Comparison of ENCODE assay signal across 20 cellular contexts in the genomic region with DNA sequence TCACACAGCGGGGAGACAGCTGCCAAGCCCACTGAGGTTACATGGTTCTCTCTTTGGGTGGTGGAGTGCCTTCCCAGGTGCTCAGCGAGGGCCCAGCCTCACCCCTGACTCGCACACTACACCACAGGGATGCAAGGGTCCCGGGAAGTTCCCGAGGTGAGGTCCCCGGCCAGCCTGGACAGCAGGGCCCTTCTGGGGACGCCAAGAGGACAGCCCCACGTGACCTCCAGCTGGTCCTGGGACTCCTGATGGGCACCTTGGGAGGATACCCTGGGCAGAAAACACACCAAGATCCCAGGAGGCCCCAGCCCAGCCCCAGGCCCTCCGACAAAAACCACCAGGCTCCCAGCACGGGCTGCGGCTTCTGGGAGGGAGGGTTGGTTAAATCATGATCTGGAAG. TPM values are rescaled to one million over a fixed set of nuclear protein-coding genes. Genes with fewer than 3 reads are reported as not detected.
DNase-seq lines count a peak whose midpoint lies in the region; ATAC-seq, FAIRE-seq and TF ChIP-seq lines count a peak whose summit lies in the region.
"Had no signal": no experiment of that assay in that cellular context is flagged by ENCODE, and none has a peak within 500 bp of the region (broad histone marks: within the 10 kb centered on the region; RNA-seq: fewer than 3 reads in every experiment).

No MANE protein-coding gene starts in this region.

- H3K27ac ChIP-seq in BLaER1 treated with 17β-estradiol and CSF1 and Interleukin-3, amounts not matched to agents 10 nM and 100 nM, result no peak overlapping the region
- H3K27ac ChIP-seq in angular gyrus (ENCODE audit: low read depth, low read length), result peak overlapping the region; percentile 14
- peak overlapping the region; percentile 63 for H3K27ac ChIP-seq in layer of hippocampus (ENCODE audit: low read depth, low read length)
- peak overlapping the region; percentile 82 to 91 (median 83) for H3K27ac ChIP-seq in tibial nerve
- H3K27ac ChIP-seq: GM23248 had no signal

- TF ChIP-seq CTCF in tibial nerve (IDR thresholded peaks at IDR 0.05), result no peak

- H4K20me1 ChIP-seq in BLaER1 treated with 17β-estradiol and CSF1 and Interleukin-3, amounts not matched to agents 10 nM and 100 nM, result peaks cover 0 to 54% (median 5%) of the 10 kb centered on the region in 11 experiments; a peak in 10 of 22 replicates

- H3K4me3 ChIP-seq in BLaER1 treated with 17β-estradiol and CSF1 and Interleukin-3, amounts not matched to agents 10 nM and 100 nM, result no peak overlapping the region
- no peak overlapping the region for H3K4me3 ChIP-seq in tibial nerve
- H3K4me3 ChIP-seq: GM23248 had no signal

- H3K4me2 ChIP-seq in BLaER1 treated with 17β-estradiol and CSF1 and Interleukin-3, amounts not matched to agents 10 nM and 100 nM, result peak overlapping the region in 8 of 11 experiments; percentile 39 to 74 (median 54); a peak in 14 of 22 replicates

- H3K4me1 ChIP-seq in BLaER1 treated with 17β-estradiol and CSF1 and Interleukin-3, amounts not matched to agents 10 nM and 100 nM, result peaks cover 14 to 34% (median 29%) of the 10 kb centered on the region in 10 experiments; a peak in 19 of 20 replicates
- peaks cover 0 to 96% (median 87%) of the 10 kb centered on the region in 4 donors for H3K4me1 ChIP-seq in tibial nerve

- H3K36me3 Mint-ChIP-seq in activated naive CD8-positive, alpha-beta T cell treated with anti-CD3 and anti-CD28 coated beads, Interleukin-2, amount 50 U/mL, for 24 hours (ENCODE audit: low read depth), result no peaks in the 10 kb centered on the region
- H3K36me3 Mint-ChIP-seq: CD4-positive, alpha-beta memory T cell had no signal

- no peak for ATAC-seq in GM18909 (IDR thresholded peaks at IDR 0.05; ENCODE audit: poor library complexity, unreplicated experiment)
- no peak for ATAC-seq in activated naive CD8-positive, alpha-beta T cell treated with anti-CD3 and anti-CD28 coated beads, Interleukin-2, amount 50 U/mL, for 24 hours
- ATAC-seq: HCT116 had no signal

- TF ChIP-seq EP300 in tibial nerve (IDR thresholded peaks at IDR 0.05), result no peak

- H3K27me3 Mint-ChIP-seq in activated naive CD8-positive, alpha-beta T cell treated with anti-CD3 and anti-CD28 coated beads, Interleukin-2, amount 50 U/mL, for 24 hours, result no peaks in the 10 kb centered on the region
- H3K27me3 Mint-ChIP-seq: CD4-positive, alpha-beta memory T cell had no signal

- no peaks in the 10 kb centered on the region for H3K27me3 ChIP-seq in BLaER1 treated with 17β-estradiol and CSF1 and Interleukin-3, amounts not matched to agents 10 nM and 100 nM
- H3K27me3 ChIP-seq in layer of hippocampus (ENCODE audit: control insufficient read depth, insufficient read depth, low read length), result no peaks in the 10 kb centered on the region
- H3K27me3 ChIP-seq in tibial nerve, result no peaks in the 10 kb centered on the region

- H3K9ac ChIP-seq in BLaER1 treated with 17β-estradiol and CSF1 and Interleukin-3, amounts not matched to agents 10 nM and 100 nM, result peak overlapping the region in 4 of 11 experiments; percentile 9 to 44 (median 34); a peak in 5 of 22 replicates
- H3K9ac ChIP-seq: GM23248 had no signal

- H3K4me3 Mint-ChIP-seq in activated naive CD8-positive, alpha-beta T cell treated with anti-CD3 and anti-CD28 coated beads, Interleukin-2, amount 50 U/mL, for 24 hours, result no peak overlapping the region
- H3K4me3 Mint-ChIP-seq: CD4-positive, alpha-beta memory T cell had no signal

- no peaks in the 10 kb centered on the region for H3K36me3 ChIP-seq in BLaER1 treated with 17β-estradiol and CSF1 and Interleukin-3, amounts not matched to agents 10 nM and 100 nM
- H3K36me3 ChIP-seq in tibial nerve, result peaks cover 0 to 8% (median 0%) of the 10 kb centered on the region in 3 donors

- no peaks in the 10 kb centered on the region for H3K9me3 Mint-ChIP-seq in activated naive CD8-positive, alpha-beta T cell treated with anti-CD3 and anti-CD28 coated beads, Interleukin-2, amount 50 U/mL, for 24 hours
- H3K9me3 Mint-ChIP-seq: CD4-positive, alpha-beta memory T cell had no signal

- DNase-seq in tibial nerve (ENCODE audit: low spot score in 2 of 2) (no peak), NCI-H128 (lab: John Stamatoyannopoulos, UW; ENCODE audit: unreplicated experiment) (no peak), HTR-8/SVneo (ENCODE audit: insufficient read length, low spot score) (no peak)
- DNase-seq in activated naive CD8-positive, alpha-beta T cell treated with anti-CD3 and anti-CD28 coated beads, Interleukin-2, amount 50 U/mL, for 24 hours, result no peak
- DNase-seq: 8988T; AML-193; C1 segment of cervical spinal cord; CD4-positive, alpha-beta memory T cell; DMS79 treated with DMSO at 0.1 percent for 48 hours; EL; GM23248; IMR-90 had no signal

- no peak for TF ChIP-seq POLR2A in tibial nerve (IDR thresholded peaks at IDR 0.05)

- H3K9me3 ChIP-seq in BLaER1 treated with 17β-estradiol and CSF1 and Interleukin-3, amounts not matched to agents 10 nM and 100 nM (replicated peaks in 1 of 11), result no peaks in the 10 kb centered on the region
- no peaks in the 10 kb centered on the region for H3K9me3 ChIP-seq in tibial nerve

- no peak for FAIRE-seq in HTR-8/SVneo (lab: Jason Lieb, UNC)
- FAIRE-seq: G401.6, GM12892, H54 had no signal

- H3K27ac Mint-ChIP-seq in activated naive CD8-positive, alpha-beta T cell treated with anti-CD3 and anti-CD28 coated beads, Interleukin-2, amount 50 U/mL, for 24 hours, result no peak overlapping the region
- H3K27ac Mint-ChIP-seq: CD4-positive, alpha-beta memory T cell had no signal

- WGBS in tibial nerve, 2 donors, result 65 to 80% methylated on average over 7 to 10 of the region's 11 CpGs

- H3K4me1 Mint-ChIP-seq in activated naive CD8-positive, alpha-beta T cell treated with anti-CD3 and anti-CD28 coated beads, Interleukin-2, amount 50 U/mL, for 24 hours, result no peaks in the 10 kb centered on the region
- H3K4me1 Mint-ChIP-seq: CD4-positive, alpha-beta memory T cell had no signal

RNA-seq across cellular contexts. Expression of a gene that starts 8.3 kb away (rescaled TPM):
- 100 to 1,000 TPM in 2 of 4 donors, 10 to 100 TPM in 2; 67.6 to 153 (median 104) TPM for total RNA-seq in tibial nerve

RNA-seq across cellular contexts. Expression of a gene that starts 53.2 kb away (rescaled TPM):
- total RNA-seq in tibial nerve, result 10 to 100 TPM; 45.7 to 81.6 (median 52.3) TPM

Comparison
In these comparisons a context has a peak if more than half of its experiments do, and no peak if none do; other contexts are left out.
1. H3K27ac ChIP-seq: peak in angular gyrus (single experiment), layer of hippocampus (single experiment) and tibial nerve (4 of 4); none in BLaER1 treated with 17β-estradiol and CSF1 and Interleukin-3, amounts not matched to agents 10 nM and 100 nM (0 of 11).